ENCODE assay signal across 14 cellular contexts in the genomic region with DNA sequence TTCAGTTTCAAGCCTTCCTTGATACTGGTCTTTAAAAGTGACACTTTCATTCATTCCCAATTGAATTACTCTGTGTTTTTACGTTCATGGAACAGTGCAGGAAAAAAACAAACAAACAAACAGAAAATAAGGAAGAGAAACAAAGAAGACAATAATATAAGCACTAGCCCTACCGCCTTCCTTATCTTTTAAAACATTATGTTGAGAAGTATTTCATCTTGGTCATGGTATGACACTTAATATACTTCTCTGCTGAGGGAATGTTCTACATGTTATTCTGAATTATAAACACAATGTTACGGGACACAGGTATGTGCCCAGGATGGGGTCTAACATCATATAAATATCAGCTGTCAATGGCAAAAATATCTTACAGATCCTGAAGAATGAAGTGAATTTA.
A peak's percentile ranks its signal among the peaks of the same experiment; 100 is the strongest.
DNase-seq lines count a peak whose midpoint lies in the region; ATAC-seq and TF ChIP-seq lines count a peak whose summit lies in the region.
"Had no signal": no experiment of that assay in that cellular context is flagged by ENCODE, and none has a peak within 500 bp of the region (broad histone marks: within the 10 kb centered on the region; RNA-seq: fewer than 3 reads in every experiment).

No MANE protein-coding gene starts in this region.

- DNase-seq in MCF 10A (ENCODE audit: unreplicated experiment) (no peak), mammary epithelial cell (no peak), superior temporal gyrus (ENCODE audit: extremely low spot score) (no peak), right atrium auricular region (ENCODE audit: low spot score) (no peak)
- no peak for DNase-seq in natural killer cell treated with Interleukin-12 subunit alpha and Interleukin-12 subunit beta and Interleukin-15 and Interleukin-18, amount 100 ng/mL, for 72 hours (ENCODE audit: low spot score)
- DNase-seq: BE2C, Karpas-422, NCI-H1417, NCI-H1930, NCI-H2171, NCI-H524, SHP77 treated with DMSO at 0.1 percent for 48 hours had no signal

- no peak overlapping the region for H3K4me3 ChIP-seq in mammary epithelial cell (replicated peaks in 1 of 3; ENCODE audit: insufficient read depth in 1 of 3, low read depth in 2 of 3, low read length in 3 of 3)
- H3K4me3 ChIP-seq in right atrium auricular region, result no peak overlapping the region

- intact Hi-C loops in MCF 10A (cut with micrococcal nuclease) (no loop called here), mammary epithelial cell (cut with micrococcal nuclease) (no loop called here)

- H3K9ac ChIP-seq in mammary epithelial cell (ENCODE audit: insufficient read depth, low read length), result no peak overlapping the region

- TF ChIP-seq CTCF in MCF 10A (IDR thresholded peaks at IDR 0.05; ENCODE audit: unreplicated experiment) (no peak), mammary epithelial cell (conservative IDR thresholded peaks at IDR 0.05 in 1 of 2, IDR thresholded peaks at IDR 0.05 in 1 of 2; ENCODE audit: extremely low read depth in 1 of 2, insufficient read depth in 1 of 2, low read depth in 1 of 2, low read length in 2 of 2) (no peak), VCaP (conservative IDR thresholded peaks at IDR 0.05) (no peak), right atrium auricular region (IDR thresholded peaks at IDR 0.05) (no peak)

- 48% methylated on average over 3 of the region's 3 CpGs for WGBS in mammary epithelial cell (ENCODE audit: low coverage, missing lambda C conversion rate)

- BruUV-seq in MCF 10A (replicated peaks; lab: Mats Ljungman, UMichigan) (no TSS peak), mammary epithelial cell (replicated peaks; lab: Mats Ljungman, UMichigan) (no TSS peak)

- H3K27ac ChIP-seq in mammary epithelial cell (ENCODE audit: insufficient read depth, low read depth, low read length) (no peak overlapping the region), VCaP (peak overlapping the region; percentile 96), right atrium auricular region (no peak overlapping the region)

- peaks cover 28% of the 10 kb centered on the region for H3K4me1 Mint-ChIP-seq in MCF 10A (ENCODE audit: insufficient read depth, unreplicated experiment)
- peaks cover 56% of the 10 kb centered on the region in 2 donors for H3K4me1 Mint-ChIP-seq in natural killer cell treated with Interleukin-12 subunit alpha and Interleukin-12 subunit beta and Interleukin-15 and Interleukin-18, amount 100 ng/mL, for 72 hours (ENCODE audit: low read depth in 2 of 2)

- H3K4me2 ChIP-seq in mammary epithelial cell (ENCODE audit: insufficient read depth, low read depth, low read length), result no peak overlapping the region

- no peaks in the 10 kb centered on the region for H4K20me1 ChIP-seq in mammary epithelial cell (ENCODE audit: insufficient read depth, low read length)

- no peaks in the 10 kb centered on the region for H3K9me3 ChIP-seq in mammary epithelial cell (replicated peaks; ENCODE audit: insufficient read depth, low read length)
- H3K9me3 ChIP-seq in right atrium auricular region, result no peaks in the 10 kb centered on the region
- H3K9me3 ChIP-seq: BE2C had no signal

- peak overlapping the region; percentile 14 for H3K27ac Mint-ChIP-seq in MCF 10A (ENCODE audit: low read depth, unreplicated experiment)
- H3K27ac Mint-ChIP-seq in natural killer cell treated with Interleukin-12 subunit alpha and Interleukin-12 subunit beta and Interleukin-15 and Interleukin-18, amount 100 ng/mL, for 72 hours, result peak overlapping the region; percentile 15 to 72

- H3K36me3 ChIP-seq in mammary epithelial cell (ENCODE audit: insufficient read depth, low read length) (no peaks in the 10 kb centered on the region), right atrium auricular region (no peaks in the 10 kb centered on the region)

- dilution Hi-C loops in mammary epithelial cell (cut with HindIII; ENCODE audit: low sequenced_read_pairs), result no loop called here

- H3K4me3 Mint-ChIP-seq in MCF 10A (ENCODE audit: unreplicated experiment), result no peak overlapping the region
- H3K4me3 Mint-ChIP-seq in natural killer cell treated with Interleukin-12 subunit alpha and Interleukin-12 subunit beta and Interleukin-15 and Interleukin-18, amount 100 ng/mL, for 72 hours, result peak overlapping the region; percentile 70

- CTCF ChIA-PET in MCF 10A (lab: Yijun Ruan, JAX) (interaction anchor here (0.6 to 1.7 kb wide), 4 partner anchors 25 to 563 kb away, joined by 3 to 8 read pairs (median 4); no protein-coding TSS in a partner anchor), mammary epithelial cell (lab: Charles Lee; ENCODE audit: low non-redundant PET) (no interaction called here)

- no peaks in the 10 kb centered on the region for H3K9me3 Mint-ChIP-seq in MCF 10A (ENCODE audit: unreplicated experiment)
- no peaks in the 10 kb centered on the region for H3K9me3 Mint-ChIP-seq in natural killer cell treated with Interleukin-12 subunit alpha and Interleukin-12 subunit beta and Interleukin-15 and Interleukin-18, amount 100 ng/mL, for 72 hours

- H3K36me3 Mint-ChIP-seq in MCF 10A (ENCODE audit: insufficient read depth, unreplicated experiment), result peaks cover 8% of the 10 kb centered on the region
- peaks cover 30% of the 10 kb centered on the region for H3K36me3 Mint-ChIP-seq in natural killer cell treated with Interleukin-12 subunit alpha and Interleukin-12 subunit beta and Interleukin-15 and Interleukin-18, amount 100 ng/mL, for 72 hours

- H2AFZ ChIP-seq in mammary epithelial cell (ENCODE audit: low read depth, low read length), result no peak overlapping the region

- POLR2A ChIA-PET in MCF 10A (lab: Yijun Ruan, JAX), result interaction anchor here (1.0 to 2.5 kb wide), 11 partner anchors 9 to 512 kb away, joined by 3 to 11 read pairs (median 5); partner anchors contain the start of gene SFMBT2

- no peaks in the 10 kb centered on the region for H3K27me3 Mint-ChIP-seq in MCF 10A (ENCODE audit: insufficient read depth, unreplicated experiment)
- no peaks in the 10 kb centered on the region for H3K27me3 Mint-ChIP-seq in natural killer cell treated with Interleukin-12 subunit alpha and Interleukin-12 subunit beta and Interleukin-15 and Interleukin-18, amount 100 ng/mL, for 72 hours

- no peak for ATAC-seq in natural killer cell treated with Interleukin-12 subunit alpha and Interleukin-12 subunit beta and Interleukin-15 and Interleukin-18, amount 100 ng/mL, for 72 hours
- no peak for ATAC-seq in GM18870 (IDR thresholded peaks at IDR 0.05; ENCODE audit: unreplicated experiment)

- H3K79me2 ChIP-seq in mammary epithelial cell (ENCODE audit: insufficient read depth, low read length), result no peaks in the 10 kb centered on the region

- in situ Hi-C loops in mammary epithelial cell (cut with MboI; ENCODE audit: low sequenced_read_pairs in 2 of 2), result no loop called here

- no peaks in the 10 kb centered on the region for H3K4me1 ChIP-seq in mammary epithelial cell (ENCODE audit: insufficient read depth, low read length)
- H3K4me1 ChIP-seq in right atrium auricular region, result no peaks in the 10 kb centered on the region
- H3K4me1 ChIP-seq: BE2C had no signal

- H3K27me3 ChIP-seq in mammary epithelial cell (ENCODE audit: insufficient read depth, low read length) (no peaks in the 10 kb centered on the region), right atrium auricular region (no peaks in the 10 kb centered on the region)
- H3K27me3 ChIP-seq: BE2C had no signal
